22 cellular contexts compared by ENCODE assay signal in the genomic region with DNA sequence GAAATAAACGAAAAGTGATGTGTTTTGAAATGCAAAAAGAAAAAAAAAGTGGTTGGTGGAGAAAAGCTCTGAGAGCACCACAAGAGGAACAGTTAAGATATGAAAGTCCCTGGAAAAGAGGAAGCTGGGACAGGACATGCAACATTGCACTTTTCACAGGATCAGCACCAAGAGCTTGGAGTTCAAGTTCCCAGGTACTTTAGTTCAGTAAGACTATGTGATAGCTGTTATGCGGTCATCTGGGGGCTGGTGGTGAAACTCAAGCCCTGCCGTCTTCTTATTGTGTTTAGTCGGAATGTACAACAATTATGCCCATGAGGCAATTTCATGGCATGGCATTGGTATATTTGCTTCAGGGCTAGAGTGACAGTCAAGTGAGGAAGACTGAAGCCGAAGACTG. TPM values are rescaled to one million over a fixed set of nuclear protein-coding genes. Genes with fewer than 3 reads are reported as not detected.
DNase-seq lines count a peak whose midpoint lies in the region; ATAC-seq, FAIRE-seq and TF ChIP-seq lines count a peak whose summit lies in the region.
"Had no signal": no experiment of that assay in that cellular context is flagged by ENCODE, and none has a peak within 500 bp of the region (broad histone marks: within the 10 kb centered on the region; RNA-seq: fewer than 3 reads in every experiment).

No MANE protein-coding gene starts in this region.

- no peak overlapping the region for H3K9ac ChIP-seq in K562 (ENCODE audit: insufficient read depth in 1 of 2, low read depth in 2 of 2, low read length in 2 of 2)

- H3K79me2 ChIP-seq in K562 (ENCODE audit: control insufficient read depth, insufficient read depth, low read length), result no peaks in the 10 kb centered on the region

- H3K27ac ChIP-seq in K562 (ENCODE audit: extremely low read depth, low read depth, low read length), result no peak overlapping the region

- no peaks in the 10 kb centered on the region for H4K20me1 ChIP-seq in K562 (replicated peaks; ENCODE audit: control insufficient read depth, insufficient read depth, low read length)

- peaks cover 0 to 6% of the 10 kb centered on the region in 2 experiments; a peak in 1 of 5 replicates for H3K27me3 ChIP-seq in K562 (ENCODE audit: control insufficient read depth in 2 of 2, insufficient read depth in 2 of 2, low read length in 2 of 2)
- H3K27me3 ChIP-seq: BE2C, Peyer's patch had no signal

- no peaks in the 10 kb centered on the region for H3K9me1 ChIP-seq in K562 (ENCODE audit: control insufficient read depth, insufficient read depth, low read length)

- no peak for TF ChIP-seq CTCF in K562 (IDR thresholded peaks at IDR 0.05 in 2 of 3, conservative IDR thresholded peaks at IDR 0.05 in 1 of 3; ENCODE audit: insufficient read depth in 2 of 3, low read depth in 1 of 3, low read length in 3 of 3)

- no peak overlapping the region for H3K4me2 ChIP-seq in K562 (ENCODE audit: insufficient read depth, low read length)

- 37% methylated on average over 5 of the region's 5 CpGs for WGBS in K562 (ENCODE audit: insufficient coverage, low coverage, missing lambda C conversion rate)

- no TSS peak for BruUV-seq in K562 (replicated peaks; lab: Mats Ljungman, UMichigan)

- DNase-seq in AML-193 (lab: John Stamatoyannopoulos, UW) (peak; percentile 28 to 32), GM12892 (ENCODE audit: insufficient read length) (no peak), NOMO-1 treated with dmso at 0.1 percent for 144 hours (lab: John Stamatoyannopoulos, UW; ENCODE audit: unreplicated experiment) (peak; percentile 60), K562 (ENCODE audit: extremely low read depth in 1 of 4, low spot score in 3 of 4) (no peak), NCI-H1436 treated with DMSO at 0.1 percent for 48 hours (lab: John Stamatoyannopoulos, UW) (no peak), occipital lobe (lab: John Stamatoyannopoulos, UW) (no peak)
- DNase-seq in central memory CD4-positive, alpha-beta T cell, result no peak
- DNase-seq: ACHN; BE2C; CD8-positive, alpha-beta memory T cell; GF-D8; HFFc6; KG1; NCI-H1436; NCI-H2107; NCI-H226; NCI-H526; SHP77 treated with DMSO at 0.1 percent for 48 hours had no signal

- TF ChIP-seq POLR2A in GM12892 (IDR thresholded peaks at IDR 0.05; ENCODE audit: low read depth, low read length) (no peak), K562 (conservative IDR thresholded peaks at IDR 0.05) (no peak)

- no peak overlapping the region for H3K4me3 ChIP-seq in K562
- H3K4me3 ChIP-seq: Peyer's patch had no signal

- intact Hi-C loops in K562 (cut with micrococcal nuclease), result loop anchor here (10.0 kb wide), 1 partner anchor 491 kb away; a partner anchor contains a TSS

- no peak for TF ChIP-seq RAD21 in K562 (CRISPR knock-in tag; conservative IDR thresholded peaks at IDR 0.05 in 1 of 2, IDR thresholded peaks at IDR 0.05 in 1 of 2)

- CTCF ChIA-PET in K562 (lab: Yijun Ruan, JAX; ENCODE audit: low intra/inter-chr PET ratio), result no interaction called here

- no peaks in the 10 kb centered on the region for H3K36me3 ChIP-seq in K562 (ENCODE audit: control insufficient read depth, insufficient read depth, low read length)
- H3K36me3 ChIP-seq: BE2C, Peyer's patch had no signal

- no peak overlapping the region for H2AFZ ChIP-seq in K562 (ENCODE audit: low read depth, low read length)

- POLR2A ChIA-PET in K562 (lab: Yijun Ruan, JAX), result interaction anchor here (0.6 kb wide), 1 partner anchor 233 kb away, joined by 3 read pairs; no protein-coding TSS in a partner anchor

- no peaks in the 10 kb centered on the region for H3K9me3 ChIP-seq in K562 (replicated peaks; ENCODE audit: control insufficient read depth, insufficient read depth, low read depth, low read length)
- H3K9me3 ChIP-seq: BE2C, Peyer's patch had no signal

- in situ Hi-C loops in K562 (cut with MboI), result no loop called here

- H3K4me1 ChIP-seq in K562 (replicated peaks in 1 of 2; ENCODE audit: control insufficient read depth in 2 of 2, insufficient read depth in 2 of 2, low read length in 2 of 2), result no peaks in the 10 kb centered on the region; a peak in 1 of 5 replicates
- H3K4me1 ChIP-seq: BE2C, Peyer's patch had no signal

- FAIRE-seq in GM12892 (lab: Jason Lieb, UNC) (peak; percentile 33), K562 (lab: Jason Lieb, UNC) (no peak)

- TF ChIP-seq EP300 in K562 (IDR thresholded peaks at IDR 0.05; ENCODE audit: low read length), result no peak

- ATAC-seq in K562 (no peak), GM21723 (IDR thresholded peaks at IDR 0.05; ENCODE audit: unreplicated experiment) (no peak)

TF ChIP-seq in K562, 482 proteins besides CTCF, POLR2A, EP300 and RAD21:
- TF ChIP-seq SPI1 (IDR thresholded peaks at IDR 0.05; ENCODE audit: borderline replicate concordance, low read depth, low read length) (peak; percentile 34; the same call in 1 of the 2 replicates), NR2C2 (CRISPR knock-in tag; IDR thresholded peaks at IDR 0.05) (no peak), NR2C2 (tag; IDR thresholded peaks at IDR 0.05) (no peak), KDM2B (CRISPR knock-in tag; IDR thresholded peaks at IDR 0.05) (no peak)
TF ChIP-seq in K562: peak in this region for 1.

RNA-seq across cellular contexts. Expression of a gene that starts 17.0 kb away (rescaled TPM):
- 0.57 TPM for polyA plus RNA-seq in GM12892 (2012; ENCODE audit: missing spikeins)
- not detected in 2 replicates for total RNA-seq in K562 (2011; cell fraction: chromatin; rRNA removed; ENCODE audit: low replicate concordance)
- 0.39 TPM in 1 of 2 replicates, not detected in the other for total RNA-seq in K562 (2011; cell fraction: nucleolus; rRNA removed)
- 0.81 TPM in 1 of 2 replicates, not detected in the other for total RNA-seq in K562 (2011; cell fraction: nucleoplasm; rRNA removed)
- total RNA-seq in K562 (2014; rRNA removed), result 7.4 and 8.2 TPM in 2 replicates
- total RNA-seq in K562 (2014; rRNA removed; fragmentation: Illumina TruSeq; extraction: Trizol), result 10.0 and 10.1 TPM in 2 replicates
- total RNA-seq in K562 (2015; rRNA removed; fragmentation: Illumina TruSeq; extraction: Trizol), result 12.0 and 13.1 TPM in 2 replicates
- 10.7 and 11.2 TPM in 2 replicates for total RNA-seq in K562 (2021)
- polyA plus RNA-seq in K562 (2011; rRNA removed), result 0.77 and 101 TPM in 2 replicates
- polyA plus RNA-seq in K562 (2011; cell fraction: cytosol; rRNA removed), result 0.45 and 83.5 TPM in 2 replicates
- 0.21 and 52.5 TPM in 2 replicates for polyA plus RNA-seq in K562 (2011; cell fraction: nucleus; rRNA removed)
- 7.2 and 8.2 TPM in 2 replicates for polyA plus RNA-seq in K562 (2012)
- polyA plus RNA-seq in K562 (2014; fragmentation: Illumina TruSeq; extraction: Trizol), result 8.6 and 9.3 TPM in 2 replicates
- 10 to 100 TPM; 40.0 to 41.4 TPM for polyA plus RNA-seq in K562 (2014; fragmentation: Nextera tagmentation; extraction: Ambion mirVana)
- 5.8 and 10.0 TPM in 2 replicates for polyA plus RNA-seq in K562 (2014; rRNA removed)
- polyA minus RNA-seq in K562 (2011; rRNA and poly(A)+ RNA removed), result 0.32 and 63.7 TPM in 2 replicates
- polyA minus RNA-seq in K562 (2011; cell fraction: cytosol; rRNA and poly(A)+ RNA removed), result 18.3 TPM in 1 of 2 replicates, not detected in the other
- 50.8 TPM in 1 of 2 replicates, not detected in the other for polyA minus RNA-seq in K562 (2011; cell fraction: nucleus; rRNA and poly(A)+ RNA removed)
- 4.4 TPM for total RNA-seq in occipital lobe
- total RNA-seq: HFFc6, MCF 10A had no signal
- polyA plus RNA-seq: CD8-positive, alpha-beta memory T cell had no signal

RNA-seq across cellular contexts. Expression of a gene that starts 20.5 kb away (rescaled TPM):
- polyA plus RNA-seq in GM12892 (2012; ENCODE audit: missing spikeins), result not detected
- total RNA-seq in K562 (2011; cell fraction: chromatin; rRNA removed; ENCODE audit: low replicate concordance), result not detected in 2 replicates
- total RNA-seq in K562 (2011; cell fraction: nucleolus; rRNA removed), result not detected in 2 replicates
- not detected in 2 replicates for total RNA-seq in K562 (2011; cell fraction: nucleoplasm; rRNA removed)
- total RNA-seq in K562 (2014; rRNA removed), result 0.24 and 0.36 TPM in 2 replicates
- 0.32 TPM in 1 of 2 replicates, not detected in the other for total RNA-seq in K562 (2014; rRNA removed; fragmentation: Illumina TruSeq; extraction: Trizol)
- total RNA-seq in K562 (2015; rRNA removed; fragmentation: Illumina TruSeq; extraction: Trizol), result 0.65 and 0.87 TPM in 2 replicates
- total RNA-seq in K562 (2021), result 0.33 TPM in 1 of 2 replicates, not detected in the other
- 0.27 TPM in 1 of 2 replicates, not detected in the other for polyA plus RNA-seq in K562 (2011; rRNA removed)
- polyA plus RNA-seq in K562 (2011; cell fraction: cytosol; rRNA removed), result not detected in 2 replicates
- 0.16 and 1.2 TPM in 2 replicates for polyA plus RNA-seq in K562 (2011; cell fraction: nucleus; rRNA removed)
- 0.61 and 1.3 TPM in 2 replicates for polyA plus RNA-seq in K562 (2012)
- polyA plus RNA-seq in K562 (2014; fragmentation: Illumina TruSeq; extraction: Trizol), result 0.14 and 0.36 TPM in 2 replicates
- under 1 TPM; 0.11 to 0.22 TPM for polyA plus RNA-seq in K562 (2014; fragmentation: Nextera tagmentation; extraction: Ambion mirVana)
- 0.27 and 0.81 TPM in 2 replicates for polyA plus RNA-seq in K562 (2014; rRNA removed)
- 0.84 TPM in 1 of 2 replicates, not detected in the other for polyA minus RNA-seq in K562 (2011; rRNA and poly(A)+ RNA removed)
- not detected in 2 replicates for polyA minus RNA-seq in K562 (2011; cell fraction: cytosol; rRNA and poly(A)+ RNA removed)
- polyA minus RNA-seq in K562 (2011; cell fraction: nucleus; rRNA and poly(A)+ RNA removed), result 2.4 TPM in 1 of 2 replicates, not detected in the other
- total RNA-seq in occipital lobe, result not detected
- total RNA-seq: CD8-positive, alpha-beta memory T cell; H4; HFFc6; MCF 10A had no signal
- polyA plus RNA-seq: CD8-positive, alpha-beta memory T cell had no signal

Comparison
In these comparisons a context has a peak if more than half of its experiments do, and no peak if none do; other contexts are left out.
1. DNase-seq: peak in AML-193 (2 of 2) and NOMO-1 treated with dmso at 0.1 percent for 144 hours (single experiment); none in GM12892 (single experiment), K562 (0 of 4), central memory CD4-positive, alpha-beta T cell (single experiment), NCI-H1436 treated with DMSO at 0.1 percent for 48 hours (single experiment) and occipital lobe (single experiment).